ENCODE assay signal across 8 cellular contexts in genomic region chr16:684067-684794, GRCh38. TPM values are rescaled to one million over a fixed set of nuclear protein-coding genes. Genes with fewer than 3 reads are reported as not detected.
DNase-seq lines count a peak whose midpoint lies in the region; TF ChIP-seq lines count a peak whose summit lies in the region.

Gene JMJD8, minus strand, starts transcription at chr16:684334. Its CDS starts 15 bp downstream, at chr16:684319.

- H3K9me3 ChIP-seq in MG63: no peaks in the 10 kb centered on the region

- H3K4me1 Mint-ChIP-seq in nephron: peaks cover 4% of the 10 kb centered on the region

- H3K4me3 Mint-ChIP-seq in nephron: peak within 1 kb of the TSS; percentile 81 to 85 (median 83)

- H3K9me3 Mint-ChIP-seq in nephron: no peaks in the 10 kb centered on the region

- peak; percentile 95 for DNase-seq in EL
- peak; percentile 66 for DNase-seq in H4 (ENCODE audit: low spot score)
- peak; percentile 94 for DNase-seq in MG63
- peak; percentile 93 for DNase-seq in SHP77 treated with DMSO at 0.1 percent for 48 hours (lab: John Stamatoyannopoulos, UW)
- peak; percentile 96 for DNase-seq in activated effector memory CD4-positive, alpha-beta T cell treated with Interleukin-2 at 50 U/mL for 16 hours
- peak; percentile 95 for DNase-seq in fibroblast of pulmonary artery (ENCODE audit: low read depth)
- DNase-seq in stimulated activated naive CD4-positive, alpha-beta T cell treated with Interleukin-2 at 50 U/mL for 16 hours (lab: John Stamatoyannopoulos, UW): peak; percentile 97

- TF ChIP-seq CTCF in fibroblast of pulmonary artery (IDR thresholded peaks at IDR 0.05; ENCODE audit: low read length, missing control alignments): no peak
- no peak for TF ChIP-seq CTCF in nephron (IDR thresholded peaks at IDR 0.05; ENCODE audit: unreplicated experiment in 3 of 3)

- no peaks in the 10 kb centered on the region for H3K27me3 ChIP-seq in MG63

- peak within 1 kb of the TSS; percentile 51 for H3K4me3 ChIP-seq in MG63
- peak within 1 kb of the TSS; percentile 57 for H3K4me3 ChIP-seq in fibroblast of pulmonary artery (replicated peaks; ENCODE audit: low read depth, low read length)

- no peak within 1 kb of the TSS for H3K27ac Mint-ChIP-seq in nephron

- no peaks in the 10 kb centered on the region for H3K36me3 Mint-ChIP-seq in nephron (ENCODE audit: low read depth)

- no peaks in the 10 kb centered on the region for H3K27me3 Mint-ChIP-seq in nephron (ENCODE audit: low read depth)

- peaks cover 62% of the 10 kb centered on the region for H3K36me3 ChIP-seq in MG63

RNA-seq across cellular contexts. Expression of gene JMJD8, which starts in this region (rescaled TPM):
- 11.3 and 18.1 TPM in 2 replicates for total RNA-seq in H4 (2014; rRNA removed; shearing (Covaris generic))
- 15.1 and 66.3 TPM in 2 replicates for total RNA-seq in MG63 (2014; rRNA removed; shearing (Covaris generic); ENCODE audit: low replicate concordance)

Comparison
In these comparisons a context has a peak if more than half of its experiments do, and no peak if none do; other contexts are left out.
1. Peak in every context shown above with its lines: DNase-seq and H3K4me3 ChIP-seq.